20 cellular contexts compared by ENCODE assay signal in genomic region chrX:133364201-133364600, GRCh38. TPM values are rescaled to one million over a fixed set of nuclear protein-coding genes. Genes with fewer than 3 reads are reported as not detected.
"Had no signal": no experiment of that assay in that cellular context is flagged by ENCODE, and none has a peak within 500 bp of the region (broad histone marks: within the 10 kb centered on the region; RNA-seq: fewer than 3 reads in every experiment).

No MANE protein-coding gene starts in this region.

- H3K4me3 Mint-ChIP-seq: natural killer cell had no signal

- H3K36me3 ChIP-seq: colonic mucosa, upper lobe of left lung had no signal

- H3K4me1 ChIP-seq: colonic mucosa, psoas muscle, upper lobe of left lung had no signal

- ATAC-seq: activated naive CD4-positive, alpha-beta T cell treated with anti-CD3 and anti-CD28 coated beads, Interleukin-2, amount 50 U/mL, for 72 hours; mucosa of descending colon; natural killer cell; psoas muscle; sciatic nerve had no signal

- H3K36me3 Mint-ChIP-seq: activated naive CD4-positive, alpha-beta T cell treated with anti-CD3 and anti-CD28 coated beads, Interleukin-2, amount 50 U/mL, for 72 hours; natural killer cell had no signal

- H3K9me3 Mint-ChIP-seq: activated naive CD4-positive, alpha-beta T cell treated with anti-CD3 and anti-CD28 coated beads, Interleukin-2, amount 50 U/mL, for 72 hours; natural killer cell had no signal

- H3K27ac ChIP-seq: colonic mucosa, epithelial cell of prostate, psoas muscle, upper lobe of left lung had no signal

- H3K27me3 ChIP-seq: colonic mucosa, upper lobe of left lung had no signal

- H3K27ac Mint-ChIP-seq: activated naive CD4-positive, alpha-beta T cell treated with anti-CD3 and anti-CD28 coated beads, Interleukin-2, amount 50 U/mL, for 72 hours; natural killer cell had no signal

- H3K4me3 ChIP-seq: colonic mucosa, lung, mucosa of descending colon, psoas muscle, upper lobe of left lung had no signal

- H3K4me1 Mint-ChIP-seq: natural killer cell had no signal

- DNase-seq: activated CD4-positive, alpha-beta T cell treated with anti-CD3 and anti-CD28 coated beads, Interleukin-2, amount 50 U/mL, for 4 hours; activated effector memory CD4-positive, alpha-beta T cell treated with Interleukin-2 at 50 U/mL for 16 hours; activated T-cell treated with anti-CD3 and anti-CD28 coated beads, Interleukin-2, amount 50 U/mL, for 1 hour; amygdala; colonic mucosa; effector CD8-positive, alpha-beta T cell; hypothalamus; left cardiac atrium; mucosa of descending colon; natural killer cell; psoas muscle; stimulated activated CD4-positive, alpha-beta T cell treated with anti-CD3 and anti-CD28 coated beads, Interleukin-12 subunit alpha, Interleukin-12 subunit beta, amount 100 ng/mL, for 4 hours; stimulated activated naive CD4-positive, alpha-beta T cell; substantia nigra; upper lobe of left lung had no signal

- H3K9me3 ChIP-seq: colonic mucosa, mucosa of descending colon, psoas muscle, upper lobe of left lung had no signal

RNA-seq across cellular contexts. Expression of gene GPC4, which starts 51.1 kb away (rescaled TPM):
- total RNA-seq: T-helper 2 cell treated with Interferon-gamma antibody and Interleukin-4, amounts not matched to agents 100 ng/mL and 5 ng/mL, for 36 hours had no signal
